Comparison of ENCODE assay signal across 25 cellular contexts in the genomic region with DNA sequence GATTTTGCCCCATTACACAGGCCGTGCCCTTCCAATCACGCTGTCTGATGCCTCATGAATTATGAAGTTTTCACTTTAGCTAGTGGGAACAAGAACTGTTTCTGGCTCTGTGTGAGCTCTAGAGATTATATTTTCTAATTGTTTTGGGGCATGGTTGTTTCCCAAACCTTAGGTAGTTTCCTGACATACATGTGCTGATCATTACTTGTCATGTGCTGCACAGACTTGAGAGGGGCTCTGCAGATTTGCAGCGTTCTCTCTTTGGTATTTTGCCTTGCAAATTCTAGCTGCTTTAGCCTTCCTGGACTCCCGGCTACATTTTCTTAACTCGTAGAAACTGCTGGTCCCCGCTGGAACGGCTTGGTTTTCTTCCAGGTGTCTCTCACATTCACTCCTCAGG.
A peak's percentile ranks its signal among the peaks of the same experiment; 100 is the strongest.
DNase-seq lines count a peak whose midpoint lies in the region; ATAC-seq, FAIRE-seq and TF ChIP-seq lines count a peak whose summit lies in the region.
"Had no signal": no experiment of that assay in that cellular context is flagged by ENCODE, and none has a peak within 500 bp of the region (broad histone marks: within the 10 kb centered on the region; RNA-seq: fewer than 3 reads in every experiment).

No MANE protein-coding gene starts in this region.

- WGBS in HepG2 (ENCODE audit: low lambda C conversion rate) = 31% methylated on average over 7 of the region's 7 CpGs
- 82% methylated on average over 7 of the region's 7 CpGs for WGBS in right lobe of liver (ENCODE audit: insufficient coverage, low coverage, low lambda C conversion rate, missing lambda C conversion rate)
- WGBS in H1 (ENCODE audit: extremely low coverage in 1 of 2, insufficient coverage in 1 of 2, insufficient read length in 1 of 2, insufficient replicate concordance in 2 of 2, low coverage in 1 of 2, low lambda C conversion rate in 2 of 2, missing lambda C conversion rate in 1 of 2), 2 experiments = 93% methylated on average over 7 of the region's 7 CpGs; no CpG with 5 or more reads in 1 of the 2 experiments

- H4K5ac ChIP-seq in H1 (ENCODE audit: insufficient read length, low read depth, low read length) = no peak overlapping the region

- no peak overlapping the region for H4K8ac ChIP-seq in H1 (ENCODE audit: extremely low read depth, insufficient read depth, low read length)

- H3K27me3 ChIP-seq in HepG2 (ENCODE audit: control insufficient read depth in 1 of 2, insufficient read depth in 2 of 2, low read length in 2 of 2) (no peaks in the 10 kb centered on the region), right lobe of liver (no peaks in the 10 kb centered on the region), H1 (replicated peaks in 1 of 4; ENCODE audit: control insufficient read depth in 3 of 4, extremely low read depth in 1 of 4, insufficient read depth in 3 of 4, low read length in 3 of 4) (no peaks in the 10 kb centered on the region)
- no peaks in the 10 kb centered on the region for H3K27me3 ChIP-seq in effector memory CD4-positive, alpha-beta T cell (replicated peaks; ENCODE audit: control insufficient read depth, insufficient read depth, low read length, poor library complexity, severe bottlenecking)
- H3K27me3 ChIP-seq: BLaER1 treated with 17β-estradiol and CSF1 and Interleukin-3, amounts not matched to agents 10 nM and 100 nM had no signal

- no peak overlapping the region for H3K4me2 ChIP-seq in HepG2 (ENCODE audit: low read depth, low read length)
- H3K4me2 ChIP-seq in H1 (ENCODE audit: insufficient read depth in 1 of 2, low read depth in 2 of 2, low read length in 2 of 2) = no peak overlapping the region
- H3K4me2 ChIP-seq: A549; BLaER1 treated with 17β-estradiol and CSF1 and Interleukin-3, amounts not matched to agents 10 nM and 100 nM had no signal

- TF ChIP-seq POLR2A in HepG2 (IDR thresholded peaks at IDR 0.05; ENCODE audit: insufficient read depth in 1 of 2, low read depth in 2 of 2, low read length in 2 of 2) = no peak
- TF ChIP-seq POLR2A in right lobe of liver (IDR thresholded peaks at IDR 0.05) = no peak
- no peak for TF ChIP-seq POLR2A in H1 (IDR thresholded peaks at IDR 0.05; ENCODE audit: control extremely low read depth in 1 of 2, low read depth in 2 of 2, low read length in 2 of 2)

- H3K4me3 ChIP-seq in HepG2 (replicated peaks in 1 of 3; ENCODE audit: insufficient read depth in 1 of 3, low read depth in 2 of 3, low read length in 3 of 3) (no peak overlapping the region), right lobe of liver (no peak overlapping the region), H1 (ENCODE audit: extremely low read depth in 1 of 4, insufficient read depth in 2 of 4, low read depth in 3 of 4, low read length in 4 of 4) (no peak overlapping the region)
- H3K4me3 ChIP-seq in effector memory CD4-positive, alpha-beta T cell (ENCODE audit: insufficient read depth, low read depth, low read length, poor library complexity, severe bottlenecking) = no peak overlapping the region
- H3K4me3 ChIP-seq: A549; BLaER1 treated with 17β-estradiol and CSF1 and Interleukin-3, amounts not matched to agents 10 nM and 100 nM had no signal

- H2BK120ac ChIP-seq in H1 (replicated peaks; ENCODE audit: low read depth, low read length) = no peak overlapping the region

- FAIRE-seq in HepG2 (lab: Jason Lieb, UNC) = no peak
- FAIRE-seq in H1 (lab: Jason Lieb, UNC) = no peak
- FAIRE-seq: A549, D721Med, GM12891, GM19239 had no signal

- TF ChIP-seq EP300 in HepG2 (IDR thresholded peaks at IDR 0.05; ENCODE audit: low read depth in 2 of 2, low read length in 2 of 2) (no peak), HepG2 (CRISPR knock-in tag; IDR thresholded peaks at IDR 0.05; ENCODE audit: borderline replicate concordance) (no peak), H1 (IDR thresholded peaks at IDR 0.05; ENCODE audit: borderline replicate concordance in 1 of 2, low read depth in 2 of 2, low read length in 2 of 2) (no peak)

- no peak overlapping the region for H3K4ac ChIP-seq in H1 (replicated peaks; ENCODE audit: insufficient read length, low read depth, low read length)

- ATAC-seq in HepG2 (no peak), right lobe of liver (no peak)
- ATAC-seq: A549; CD8-positive, alpha-beta T cell had no signal

- H3K79me2 ChIP-seq in HepG2 (ENCODE audit: insufficient read depth, low read length) = no peaks in the 10 kb centered on the region
- no peaks in the 10 kb centered on the region for H3K79me2 ChIP-seq in H1 (ENCODE audit: control insufficient read depth in 1 of 2, insufficient read depth in 2 of 2, low read length in 2 of 2)

- H3K36me3 ChIP-seq in HepG2 (replicated peaks in 1 of 2; ENCODE audit: control insufficient read depth in 1 of 2, insufficient read depth in 2 of 2, low read length in 2 of 2) = no peaks in the 10 kb centered on the region
- H3K36me3 ChIP-seq in right lobe of liver = no peaks in the 10 kb centered on the region
- H3K36me3 ChIP-seq in H1 (ENCODE audit: control insufficient read depth in 2 of 4, insufficient read depth in 4 of 4, low read length in 3 of 4) = no peaks in the 10 kb centered on the region
- no peaks in the 10 kb centered on the region for H3K36me3 ChIP-seq in effector memory CD4-positive, alpha-beta T cell (ENCODE audit: control insufficient read depth, insufficient read depth, low read length)
- H3K36me3 ChIP-seq: BLaER1 treated with 17β-estradiol and CSF1 and Interleukin-3, amounts not matched to agents 10 nM and 100 nM had no signal

- H3K23ac ChIP-seq in H1 (ENCODE audit: insufficient read length) = no peak overlapping the region

- no peaks in the 10 kb centered on the region for H3K4me1 ChIP-seq in HepG2 (ENCODE audit: insufficient read depth, low read length)
- H3K4me1 ChIP-seq in right lobe of liver = no peaks in the 10 kb centered on the region
- no peaks in the 10 kb centered on the region for H3K4me1 ChIP-seq in H1 (replicated peaks in 1 of 4; ENCODE audit: control insufficient read depth in 3 of 4, insufficient read depth in 4 of 4, low read length in 3 of 4)
- no peaks in the 10 kb centered on the region for H3K4me1 ChIP-seq in effector memory CD4-positive, alpha-beta T cell (ENCODE audit: control insufficient read depth, insufficient read depth, low read length, poor library complexity, severe bottlenecking)

- intact Hi-C loops in HepG2 (cut with micrococcal nuclease; ENCODE audit: unreplicated experiment) = no loop called here
- intact Hi-C loops in right lobe of liver (cut with DNase I) = no loop called here

- no peak overlapping the region for H3K56ac ChIP-seq in H1 (replicated peaks; ENCODE audit: insufficient read length, low read depth, low read length)

- TF ChIP-seq CTCF in HepG2 (CRISPR knock-in tag; IDR thresholded peaks at IDR 0.05) (no peak), right lobe of liver (IDR thresholded peaks at IDR 0.05) (no peak), H1 (IDR thresholded peaks at IDR 0.05; ENCODE audit: control extremely low read depth in 1 of 3, insufficient read depth in 1 of 3, low read depth in 1 of 3, low read length in 3 of 3) (no peak)

- no peaks in the 10 kb centered on the region for H4K20me1 ChIP-seq in HepG2 (ENCODE audit: insufficient read depth, low read length)
- no peaks in the 10 kb centered on the region for H4K20me1 ChIP-seq in H1 (replicated peaks in 1 of 2; ENCODE audit: control insufficient read depth in 1 of 2, insufficient read depth in 2 of 2, low read length in 2 of 2)
- H4K20me1 ChIP-seq: BLaER1 treated with 17β-estradiol and CSF1 and Interleukin-3, amounts not matched to agents 10 nM and 100 nM had no signal

- no peak overlapping the region for H2BK5ac ChIP-seq in H1 (ENCODE audit: low read depth, low read length)

- no peak for TF ChIP-seq RAD21 in HepG2 (CRISPR knock-in tag; IDR thresholded peaks at IDR 0.05)
- no peak for TF ChIP-seq RAD21 in H1 (IDR thresholded peaks at IDR 0.05 in 1 of 2, conservative IDR thresholded peaks at IDR 0.05 in 1 of 2; ENCODE audit: low read depth in 2 of 2, low read length in 2 of 2)

- CTCF ChIA-PET in HepG2 (lab: Yijun Ruan, JAX; ENCODE audit: low intra/inter-chr PET ratio, low total read pairs) (no interaction called here), H1 (lab: Charles Lee; ENCODE audit: partially characterized antibody) (interaction anchor here (0.6 to 1.2 kb wide), 2 partner anchors 127 to 246 kb away, joined by 3 to 7 read pairs; no protein-coding TSS in a partner anchor)

- POLR2A ChIA-PET in HepG2 (lab: Yijun Ruan, JAX) = no interaction called here
- POLR2A ChIA-PET in H1 (lab: Charles Lee; ENCODE audit: partially characterized antibody) = no interaction called here

- no peaks in the 10 kb centered on the region for H3K79me1 ChIP-seq in H1 (ENCODE audit: low read depth, low read length)

- no peak overlapping the region for H2BK12ac ChIP-seq in H1 (ENCODE audit: low read depth, low read length)

- no peak overlapping the region for H2AFZ ChIP-seq in HepG2 (ENCODE audit: low read length)
- peak overlapping the region; percentile 16; the same call in 1 of the 2 replicates for H2AFZ ChIP-seq in H1 (ENCODE audit: low read length)

- H4K91ac ChIP-seq in H1 (replicated peaks; ENCODE audit: insufficient read length, low read length) = no peak overlapping the region

- in situ Hi-C loops in HepG2 (cut with HindIII; ENCODE audit: extremely low pct_ligation_motif_present, low pct_unique_long_range_greater_than_20kb) = no loop called here

- H2BK15ac ChIP-seq in H1 (ENCODE audit: low read length) = no peak overlapping the region

- no peak overlapping the region for H3K9ac ChIP-seq in HepG2 (ENCODE audit: insufficient read depth, low read depth, low read length)
- no peak overlapping the region for H3K9ac ChIP-seq in H1 (replicated peaks in 1 of 4; ENCODE audit: extremely low read depth in 1 of 4, low read depth in 3 of 4, low read length in 3 of 4)
- H3K9ac ChIP-seq: BLaER1 treated with 17β-estradiol and CSF1 and Interleukin-3, amounts not matched to agents 10 nM and 100 nM had no signal

- H3K14ac ChIP-seq in H1 (ENCODE audit: insufficient read length) = no peak overlapping the region

- DNase-seq in HepG2 (ENCODE audit: low spot score) (no peak), right lobe of liver (no peak), NCI-H526 treated with DMSO at 0.1 percent for 48 hours (lab: John Stamatoyannopoulos, UW) (peak; percentile 97), H1 (ENCODE audit: low read depth in 1 of 2, low spot score in 2 of 2) (no peak), SW480 (ENCODE audit: low spot score) (no peak), DMS 273 treated with DMSO at 0.1 percent for 48 hours (lab: John Stamatoyannopoulos, UW) (no peak)
- DNase-seq in effector memory CD4-positive, alpha-beta T cell = no peak
- DNase-seq: AML-193; Caco-2; Calu3; CD4-positive, alpha-beta T cell; CD8-positive, alpha-beta T cell; DMS153; DMS53; DMS79; DND-41; EL; GDM1 had no signal

- H2AK5ac ChIP-seq in H1 (ENCODE audit: low read depth, low read length) = no peak overlapping the region

- H3K23me2 ChIP-seq in H1 (ENCODE audit: low read depth, low read length) = peaks cover 2% of the 10 kb centered on the region; the same call in 1 of the 2 replicates

- H3K9me3 ChIP-seq in HepG2 (ENCODE audit: low read length) (no peaks in the 10 kb centered on the region), right lobe of liver (no peaks in the 10 kb centered on the region), H1 (ENCODE audit: insufficient read depth in 2 of 2, low read depth in 1 of 2, low read length in 1 of 2) (no peaks in the 10 kb centered on the region)
- H3K9me3 ChIP-seq in effector memory CD4-positive, alpha-beta T cell (ENCODE audit: control insufficient read depth, low read length) = no peaks in the 10 kb centered on the region
- H3K9me3 ChIP-seq: A549, Caco-2 had no signal

- no peak overlapping the region for H2BK20ac ChIP-seq in H1 (ENCODE audit: low read length)

- BruUV-seq in HepG2 (replicated peaks; lab: Mats Ljungman, UMichigan) = no TSS peak

- H3K27ac ChIP-seq in HepG2 (ENCODE audit: extremely low read length, insufficient read depth, low read length) = no peak overlapping the region
- H3K27ac ChIP-seq in right lobe of liver = no peak overlapping the region
- no peak overlapping the region for H3K27ac ChIP-seq in H1 (ENCODE audit: low read depth, low read length)
- no peak overlapping the region for H3K27ac ChIP-seq in effector memory CD4-positive, alpha-beta T cell (ENCODE audit: insufficient read depth, low read length, poor library complexity, severe bottlenecking)
- H3K27ac ChIP-seq: 22Rv1; A549; BLaER1 treated with 17β-estradiol and CSF1 and Interleukin-3, amounts not matched to agents 10 nM and 100 nM; C4-2B had no signal

- H3K18ac ChIP-seq in H1 (ENCODE audit: extremely low read depth, low read length) = no peak overlapping the region
